ENCODE assay signal across 23 cellular contexts in the genomic region with DNA sequence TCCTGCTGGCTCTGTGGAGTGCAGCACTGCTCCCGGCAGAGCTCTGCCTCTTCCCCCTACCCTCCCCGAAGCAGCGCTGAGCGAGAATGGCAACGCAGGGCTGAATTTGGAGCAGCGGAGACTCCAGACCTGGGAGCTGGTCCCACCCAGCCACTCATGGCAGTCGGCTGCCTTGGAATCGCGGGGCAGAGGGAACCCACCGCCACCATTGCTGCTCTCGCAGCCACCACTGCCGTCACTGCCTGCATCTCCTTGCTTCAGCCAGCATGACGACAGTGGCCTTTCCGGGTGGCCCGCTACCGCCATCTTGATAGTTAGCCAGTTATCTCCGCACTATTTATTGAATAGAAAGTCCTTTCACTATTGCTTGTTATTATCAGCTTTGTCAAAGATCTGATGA.
"Had no signal": no experiment of that assay in that cellular context is flagged by ENCODE, and none has a peak within 500 bp of the region (broad histone marks: within the 10 kb centered on the region; RNA-seq: fewer than 3 reads in every experiment).

No MANE protein-coding gene starts in this region.

- H3K9me3 ChIP-seq: esophagus squamous epithelium, gastrocnemius medialis, lower lobe of right lung, mucosa of descending colon had no signal

- H3K36me3 Mint-ChIP-seq: mesothelial cell of epicardium had no signal

- H3K36me3 ChIP-seq: esophagus squamous epithelium, gastrocnemius medialis, heart right ventricle, left lung, lower lobe of right lung had no signal

- DNase-seq: dermis blood vessel endothelial cell; dorsolateral prefrontal cortex; effector CD4-positive, alpha-beta T cell; effector memory CD4-positive, alpha-beta T cell; endodermal cell; erythroblast; esophagus squamous epithelium; foreskin fibroblast; foreskin melanocyte; gastrocnemius medialis; glutamatergic neuron; head of caudate nucleus; heart right ventricle; hippocampal formation; left cardiac atrium; left lung; left ventricle myocardium superior; lower lobe of right lung; mesenchymal stem cell; mucosa of descending colon had no signal

- H3K27me3 ChIP-seq: esophagus squamous epithelium, gastrocnemius medialis, heart right ventricle, left lung had no signal

- ATAC-seq: esophagus mucosa, gastrocnemius medialis, left cardiac atrium, left lung, left ventricle myocardium superior had no signal

- H3K4me1 Mint-ChIP-seq: endodermal cell, mesothelial cell of epicardium had no signal

- H3K4me1 ChIP-seq: esophagus squamous epithelium, gastrocnemius medialis, heart right ventricle, left lung, lower lobe of right lung had no signal

- H3K4me3 Mint-ChIP-seq: endodermal cell, mesothelial cell of epicardium had no signal

- H3K4me3 ChIP-seq: coronary artery, dorsolateral prefrontal cortex, esophagus squamous epithelium, gastrocnemius medialis, heart right ventricle, left lung, lower lobe of right lung, mucosa of descending colon had no signal

- H3K27ac Mint-ChIP-seq: endodermal cell, mesothelial cell of epicardium had no signal
